Comparison of ENCODE assay signal across 8 cellular contexts in the genomic region with DNA sequence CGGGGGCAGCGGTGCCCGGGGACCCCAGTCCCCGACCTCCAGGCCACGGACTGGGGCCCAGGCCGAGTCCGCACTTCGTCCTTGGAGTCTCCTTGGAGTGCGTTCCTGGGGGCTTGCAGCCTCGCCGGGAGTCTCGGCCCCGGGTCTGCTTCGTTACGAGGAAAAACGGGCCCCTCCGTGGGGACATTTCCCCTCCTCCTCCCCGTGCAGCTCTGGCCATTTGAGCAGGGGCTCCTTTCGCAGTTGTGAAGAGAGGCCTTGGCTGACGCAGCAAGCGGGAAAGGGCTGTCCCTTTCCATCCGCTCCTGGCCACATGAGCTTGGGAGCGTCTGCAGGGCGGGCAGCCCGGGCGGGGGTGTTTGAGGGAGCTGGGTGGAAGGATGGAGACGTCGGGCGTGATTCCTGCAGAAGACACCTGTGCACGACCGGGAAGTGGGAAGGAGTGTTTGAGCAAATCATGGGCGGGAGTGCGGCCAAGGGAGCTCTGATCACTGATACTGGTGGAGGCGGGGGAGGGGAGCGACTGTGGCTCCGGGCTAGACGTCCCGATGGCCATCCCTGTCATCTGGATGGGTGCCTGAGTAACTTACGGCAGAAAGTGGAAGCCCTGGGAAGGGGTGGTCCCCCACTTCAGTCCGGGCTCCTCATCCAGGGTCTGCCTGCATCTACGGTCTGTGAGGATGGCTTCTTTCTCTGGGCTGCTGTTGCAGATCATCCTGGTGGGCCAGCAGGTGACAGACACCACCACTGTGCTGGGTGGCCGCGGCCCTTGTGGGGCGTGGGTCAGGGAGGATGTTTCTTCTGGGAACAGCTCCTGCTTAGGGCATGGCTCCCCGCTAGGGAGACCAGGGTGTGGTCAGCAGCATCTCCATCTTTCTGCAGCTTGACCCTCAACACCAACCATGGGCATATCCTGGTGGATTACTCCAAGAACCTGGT. TPM values are rescaled to one million over a fixed set of nuclear protein-coding genes. Genes with fewer than 3 reads are reported as not detected.
DNase-seq lines count a peak whose midpoint lies in the region; ATAC-seq and TF ChIP-seq lines count a peak whose summit lies in the region.

No MANE protein-coding gene starts in this region.

- DNase-seq in NK-92 treated with Interleukin-12 subunit alpha and Interleukin-12 subunit beta, amount 100 ng/mL, for 24 hours (lab: John Stamatoyannopoulos, UW) = peak; percentile 51
- DNase-seq in NK-92 (lab: John Stamatoyannopoulos, UW; ENCODE audit: unreplicated experiment) (no peak), HT-29 (ENCODE audit: low spot score) (peak; percentile 58), epidermal melanocyte (ENCODE audit: insufficient read length, low spot score) (peak; percentile 21), midbrain (lab: John Stamatoyannopoulos, UW) (peak; percentile 13), transverse colon (peak; percentile 56)

- H3K36me3 ChIP-seq in transverse colon = peaks cover 0 to 25% (median 10%) of the 10 kb centered on the region in 4 donors

- H3K9me3 ChIP-seq in transverse colon = no peaks in the 10 kb centered on the region

- TF ChIP-seq POLR2A in transverse colon (IDR thresholded peaks at IDR 0.05) = peak; percentile 34

- TF ChIP-seq CTCF in WI38 (IDR thresholded peaks at IDR 0.05; ENCODE audit: low read depth, low read length) (no peak), transverse colon (IDR thresholded peaks at IDR 0.05) (no peak)

- H3K27ac ChIP-seq in transverse colon = peak overlapping the region; percentile 87 to 91 (median 90)

- H3K27me3 ChIP-seq in transverse colon = no peaks in the 10 kb centered on the region

- H3K4me3 ChIP-seq in WI38 (ENCODE audit: low read depth, low read length) (peak overlapping the region; percentile 88), transverse colon (peak overlapping the region; percentile 71 to 91 (median 90))

- no peak for ATAC-seq in HG02759 (IDR thresholded peaks at IDR 0.05; ENCODE audit: unreplicated experiment)

- in situ Hi-C loops in transverse colon (cut with MboI; ENCODE audit: low pct_ligation_motif_present in 1 of 4, low pct_unique_long_range_greater_than_20kb in 1 of 4, low sequenced_read_pairs in 3 of 4) = no loop called here

- intact Hi-C loops in transverse colon (cut with DNase I; ENCODE audit: low total_unique reads) = no loop called here

- 8% methylated on average over 36 of the region's 45 CpGs; no CpG with 5 or more reads in 1 of the 2 donors for WGBS in transverse colon (ENCODE audit: low coverage in 1 of 2), 2 donors

- peaks cover 11 to 27% (median 22%) of the 10 kb centered on the region in 4 donors for H3K4me1 ChIP-seq in transverse colon

- no peak for TF ChIP-seq EP300 in transverse colon (IDR thresholded peaks at IDR 0.05; ENCODE audit: low read depth)

RNA-seq across cellular contexts. Expression of a gene that starts 0.7 kb away (rescaled TPM):
- total RNA-seq in HT-29 (2014; rRNA removed; shearing (Covaris generic)) = 401 and 403 TPM in 2 replicates
- total RNA-seq in transverse colon = 100 to 1,000 TPM; 112 to 531 (median 220) TPM

RNA-seq across cellular contexts. Expression of a gene that starts 38.5 kb away (rescaled TPM):
- 83.2 and 89.6 TPM in 2 replicates for total RNA-seq in HT-29 (2014; rRNA removed; shearing (Covaris generic))
- total RNA-seq in transverse colon = 10 to 100 TPM in 1 of 4 donors, 1 to 10 TPM in 2, not detected in 1; 5.6 to 10.6 (median 7.2) TPM
